ENCODE assay signal across 15 cellular contexts in the genomic region with DNA sequence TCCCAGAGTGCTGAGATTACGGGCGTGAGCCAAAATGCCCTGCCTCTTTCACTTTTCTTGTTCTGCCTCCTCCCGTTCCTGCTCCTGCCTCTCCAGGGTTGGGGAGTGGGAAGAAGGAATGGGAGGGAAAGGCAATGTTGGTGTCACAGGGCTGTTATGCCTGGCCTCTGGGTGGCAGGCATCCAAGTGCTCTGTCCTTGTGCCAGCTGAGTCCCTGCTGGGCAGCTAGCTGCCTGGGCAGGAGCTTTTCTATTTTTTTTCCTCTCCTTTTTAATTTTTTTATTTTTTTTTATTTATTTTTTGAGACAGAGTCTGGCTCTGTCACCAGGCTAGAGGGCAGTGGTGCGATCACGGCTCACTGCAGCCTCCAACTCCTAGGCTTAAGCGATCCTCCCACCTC. TPM values are rescaled to one million over a fixed set of nuclear protein-coding genes. Genes with fewer than 3 reads are reported as not detected.
DNase-seq lines count a peak whose midpoint lies in the region; ATAC-seq and TF ChIP-seq lines count a peak whose summit lies in the region.
"Had no signal": no experiment of that assay in that cellular context is flagged by ENCODE, and none has a peak within 500 bp of the region (broad histone marks: within the 10 kb centered on the region; RNA-seq: fewer than 3 reads in every experiment).

No MANE protein-coding gene starts in this region.

- TF ChIP-seq CTCF in dorsolateral prefrontal cortex (IDR thresholded peaks at IDR 0.05 in 54 of 56, conservative IDR thresholded peaks at IDR 0.05 in 2 of 56; ENCODE audit: low read depth in 1 of 56, partially characterized antibody in 56 of 56) = peak in 1 of 56 donors; percentile 13
- no peak for TF ChIP-seq CTCF in mucosa of descending colon (IDR thresholded peaks at IDR 0.05)
- TF ChIP-seq CTCF in tibial artery (IDR thresholded peaks at IDR 0.05) = no peak

- H3K27me3 ChIP-seq in dorsolateral prefrontal cortex = no peaks in the 10 kb centered on the region
- no peaks in the 10 kb centered on the region for H3K27me3 ChIP-seq in tibial artery
- H3K27me3 ChIP-seq: BLaER1 treated with 17β-estradiol and CSF1 and Interleukin-3, amounts not matched to agents 10 nM and 100 nM had no signal

- no peaks in the 10 kb centered on the region for H3K36me3 ChIP-seq in mucosa of descending colon (ENCODE audit: low read depth)
- H3K36me3 ChIP-seq in tibial artery = peaks cover 53 to 80% (median 58%) of the 10 kb centered on the region in 3 donors

- no peak for ATAC-seq in mucosa of descending colon
- no peak for ATAC-seq in HG03097 (IDR thresholded peaks at IDR 0.05; ENCODE audit: low FRiP score, unreplicated experiment)
- ATAC-seq in HG03469 (IDR thresholded peaks at IDR 0.05; ENCODE audit: unreplicated experiment) = no peak

- DNase-seq in NCI-H2196 treated with DMSO at 0.1 percent for 48 hours (lab: John Stamatoyannopoulos, UW; ENCODE audit: unreplicated experiment) (peak; percentile 29), dorsolateral prefrontal cortex (peak; percentile 59 to 83 (median 74)), mucosa of descending colon (peak in 2 of 3 donors; percentile 54 to 56), tibial artery (peak; percentile 38 to 84)
- no peak for DNase-seq in stimulated activated CD4-positive, alpha-beta T cell treated with anti-CD3 and anti-CD28 coated beads, Interleukin-4, amount 100 ng/mL, for 24 hours
- DNase-seq: activated CD4-positive, alpha-beta T cell treated with anti-CD3 and anti-CD28 coated beads, Interleukin-2, amount 50 U/mL, for 48 hours; cortex of kidney; erythroblast; NCI-H187 had no signal

- peaks cover 10% of the 10 kb centered on the region for H3K4me1 ChIP-seq in mucosa of descending colon (ENCODE audit: low read depth)
- peaks cover 0 to 15% (median 10%) of the 10 kb centered on the region in 4 donors for H3K4me1 ChIP-seq in tibial artery

- no peaks in the 10 kb centered on the region for H3K9me3 ChIP-seq in mucosa of descending colon
- H3K9me3 ChIP-seq in tibial artery = no peaks in the 10 kb centered on the region
- H3K9me3 ChIP-seq: BLaER1 treated with 17β-estradiol and CSF1 and Interleukin-3, amounts not matched to agents 10 nM and 100 nM had no signal

- no peak overlapping the region for H3K4me3 ChIP-seq in dorsolateral prefrontal cortex
- no peak overlapping the region for H3K4me3 ChIP-seq in mucosa of descending colon
- H3K4me3 ChIP-seq in tibial artery = no peak overlapping the region
- H3K4me3 ChIP-seq: BLaER1 treated with 17β-estradiol and CSF1 and Interleukin-3, amounts not matched to agents 10 nM and 100 nM; PC-9 had no signal

- intact Hi-C loops in dorsolateral prefrontal cortex (cut with DNase I) = no loop called here
- intact Hi-C loops in mucosa of descending colon (cut with DNase I, micrococcal nuclease) = no loop called here
- intact Hi-C loops in tibial artery (cut with DNase I; ENCODE audit: low total_unique reads) = no loop called here

- H3K27ac ChIP-seq in dorsolateral prefrontal cortex (peak overlapping the region in 47 of 59 donors; percentile 3 to 82 (median 61)), tibial artery (peak overlapping the region; percentile 27 to 29)
- H3K27ac ChIP-seq: BLaER1 treated with 17β-estradiol and CSF1 and Interleukin-3, amounts not matched to agents 10 nM and 100 nM; PC-9 had no signal

RNA-seq across cellular contexts. Expression of a gene that starts 4.1 kb away (rescaled TPM):
- total RNA-seq in dorsolateral prefrontal cortex = 10 to 100 TPM in 70 of 120 experiments, 1 to 10 TPM in 50; 6.7 to 14.9 (median 10.4) TPM
- total RNA-seq in mucosa of descending colon = 10 to 100 TPM in 2 of 3 donors, 1 to 10 TPM in 1; 8.5 to 13.1 (median 11.8) TPM

RNA-seq across cellular contexts. Expression of a gene that starts 9.7 kb away (rescaled TPM):
- total RNA-seq in dorsolateral prefrontal cortex (10 to 100 TPM; 24.6 to 49.9 (median 34.3) TPM), mucosa of descending colon (10 to 100 TPM; 28.5 to 46.6 (median 42.8) TPM)

RNA-seq across cellular contexts. Expression of a gene that starts 21.4 kb away (rescaled TPM):
- total RNA-seq in dorsolateral prefrontal cortex (1 to 10 TPM in 114 of 120 experiments, under 1 TPM in 4, not detected in 2; 0.38 to 7.0 (median 2.4) TPM), mucosa of descending colon (10 to 100 TPM in 2 of 3 donors, 1 to 10 TPM in 1; 6.9 to 57.7 (median 32.6) TPM)
- total RNA-seq: LHCN-M2, NCI-H460, PC-9 had no signal

RNA-seq across cellular contexts. Expression of a gene that starts 23.0 kb away (rescaled TPM):
- 100 to 1,000 TPM in 115 of 120 experiments, 10 to 100 TPM in 5; 85.5 to 181 (median 131) TPM for total RNA-seq in dorsolateral prefrontal cortex
- 10 to 100 TPM; 70.1 to 90.6 (median 71.4) TPM for total RNA-seq in mucosa of descending colon

RNA-seq across cellular contexts. Expression of a gene that starts 40.2 kb away (rescaled TPM):
- total RNA-seq in dorsolateral prefrontal cortex (1 to 10 TPM in 89 of 120 experiments, under 1 TPM in 31; 0.35 to 5.6 (median 1.5) TPM), mucosa of descending colon (10 to 100 TPM; 12.7 to 25.3 (median 18.0) TPM)
